Comparison of ENCODE assay signal across 1 cellular context in the genomic region with DNA sequence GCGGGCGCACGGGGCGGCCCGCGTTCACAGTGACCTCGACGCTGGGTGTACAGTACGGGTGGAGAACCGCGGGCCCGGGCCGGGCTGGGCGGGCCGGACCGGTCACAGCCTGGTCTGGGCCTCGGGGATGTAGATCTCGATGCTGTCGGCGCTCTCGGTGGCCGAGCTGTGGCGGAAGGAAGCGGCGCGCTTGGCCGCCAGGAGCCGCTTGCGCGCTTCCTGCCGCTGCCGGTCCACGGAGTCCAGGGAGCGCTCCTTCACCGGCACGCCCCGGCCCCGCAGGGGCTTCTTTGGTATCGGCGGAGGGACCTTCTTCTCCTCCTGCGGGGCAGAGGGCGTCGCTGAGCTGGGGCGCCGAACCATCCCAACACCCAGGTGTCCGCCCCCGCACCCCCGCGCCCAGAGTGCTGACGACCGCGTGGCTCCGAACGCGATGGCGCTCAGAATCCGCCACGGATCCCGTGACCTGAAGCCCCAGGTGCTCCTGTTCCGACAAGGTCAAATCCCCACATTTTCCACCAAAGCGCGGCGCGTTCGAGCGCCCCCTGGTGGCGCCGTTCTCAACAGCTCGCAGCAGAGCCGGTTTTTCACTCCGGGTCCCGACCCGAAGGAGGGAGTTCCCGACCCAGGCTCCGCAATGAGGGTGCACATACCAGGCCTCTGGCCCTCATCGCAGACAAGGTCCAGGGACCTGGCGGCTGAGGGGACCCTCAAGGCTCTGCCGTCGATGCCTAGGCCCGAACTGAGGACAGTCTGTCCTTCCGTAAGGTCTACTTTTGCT.
TF ChIP-seq lines count a peak whose summit lies in the region.

No MANE protein-coding gene starts in this region.

TF ChIP-seq in HEK293, 187 proteins besides CTCF, POLR2A, EP300 and RAD21 (continued from another document):
- no peak for TF ChIP-seq ZBTB7A (tag by site-specific recombination; IDR thresholded peaks at IDR 0.05; ENCODE audit: low read depth)
- no peak for TF ChIP-seq ZNF48 (tag by site-specific recombination; IDR thresholded peaks at IDR 0.05)
- 0 out of 2 replicates have a peak, but pooled peaks have one; percentile 18 for TF ChIP-seq SCRT2 (tag by site-specific recombination; IDR thresholded peaks at IDR 0.05)
- peak; percentile 71; the same call in 1 of the 2 replicates for TF ChIP-seq BCL11B (tag by site-specific recombination; IDR thresholded peaks at IDR 0.05; ENCODE audit: low read depth)
- no peak for TF ChIP-seq ZBTB6 (tag by site-specific recombination; IDR thresholded peaks at IDR 0.05)
- no peak for TF ChIP-seq INSM2 (tag by site-specific recombination; IDR thresholded peaks at IDR 0.05)
- TF ChIP-seq ZBTB11 (tag by site-specific recombination; conservative IDR thresholded peaks at IDR 0.05; ENCODE audit: low read depth): peak; percentile 44; the same call in 1 of the 2 replicates
- TF ChIP-seq ZNF23 (tag by site-specific recombination; IDR thresholded peaks at IDR 0.05; ENCODE audit: borderline replicate concordance): no peak
- TF ChIP-seq ZNF391 (tag by site-specific recombination; IDR thresholded peaks at IDR 0.05; ENCODE audit: borderline replicate concordance, low read depth): no peak
- no peak for TF ChIP-seq ZNF610 (tag by site-specific recombination; IDR thresholded peaks at IDR 0.05; ENCODE audit: borderline replicate concordance)
- no peak for TF ChIP-seq ZNF221 (tag by site-specific recombination; IDR thresholded peaks at IDR 0.05; ENCODE audit: borderline replicate concordance)
- TF ChIP-seq ZNF335 (tag by site-specific recombination; conservative IDR thresholded peaks at IDR 0.05): peak; percentile 70
- 0 out of 2 replicates have a peak, but pooled peaks have one; percentile 23 for TF ChIP-seq ZSCAN30 (tag by site-specific recombination; IDR thresholded peaks at IDR 0.05)
- TF ChIP-seq ZFP69B (tag by site-specific recombination; IDR thresholded peaks at IDR 0.05): no peak
- 0 out of 2 replicates have a peak, but pooled peaks have one; percentile 25 for TF ChIP-seq YY1 (tag by site-specific recombination; IDR thresholded peaks at IDR 0.05)
- no peak for TF ChIP-seq REPIN1 (tag by site-specific recombination; IDR thresholded peaks at IDR 0.05; ENCODE audit: low read depth)
- TF ChIP-seq ZFP37 (tag by site-specific recombination; IDR thresholded peaks at IDR 0.05): 0 out of 2 replicates have a peak, but pooled peaks have one; percentile 58
- no peak for TF ChIP-seq SP2 (tag by site-specific recombination; IDR thresholded peaks at IDR 0.05)
- no peak for TF ChIP-seq MYNN (tag by site-specific recombination; IDR thresholded peaks at IDR 0.05; ENCODE audit: borderline replicate concordance)
- TF ChIP-seq WT1 (tag by site-specific recombination; IDR thresholded peaks at IDR 0.05): no peak
- no peak for TF ChIP-seq ZNF214 (tag by site-specific recombination; IDR thresholded peaks at IDR 0.05; ENCODE audit: borderline replicate concordance)
- TF ChIP-seq ZNF830 (tag by site-specific recombination; IDR thresholded peaks at IDR 0.05; ENCODE audit: low read depth): no peak
- 0 out of 2 replicates have a peak, but pooled peaks have one; percentile 40 for TF ChIP-seq ZFHX2 (tag by site-specific recombination; conservative IDR thresholded peaks at IDR 0.05)
- TF ChIP-seq ZNF2 (tag by site-specific recombination; IDR thresholded peaks at IDR 0.05): peak; percentile 52; the same call in 1 of the 2 replicates
- no peak for TF ChIP-seq ZNF398 (tag by site-specific recombination; IDR thresholded peaks at IDR 0.05)
- no peak for TF ChIP-seq ZNF571 (tag by site-specific recombination; IDR thresholded peaks at IDR 0.05)
